ENCODE assay signal across 26 cellular contexts in genomic region chr1:242854466-242854865, GRCh38.
DNase-seq lines count a peak whose midpoint lies in the region; ATAC-seq, FAIRE-seq and TF ChIP-seq lines count a peak whose summit lies in the region.
"Had no signal": no experiment of that assay in that cellular context is flagged by ENCODE, and none has a peak within 500 bp of the region (broad histone marks: within the 10 kb centered on the region; RNA-seq: fewer than 3 reads in every experiment).

No MANE protein-coding gene starts in this region.

- H3K4me1 ChIP-seq in left lung: no peaks in the 10 kb centered on the region

- no peak overlapping the region for H3K4me3 ChIP-seq in left lung
- H3K4me3 ChIP-seq: SK-N-MC had no signal

- H3K36me3 Mint-ChIP-seq in nephron progenitor cell (ENCODE audit: low read depth): no peaks in the 10 kb centered on the region
- H3K36me3 Mint-ChIP-seq: CD14-positive monocyte had no signal

- H3K27me3 ChIP-seq in left lung: no peaks in the 10 kb centered on the region

- H3K27ac Mint-ChIP-seq in nephron progenitor cell: no peak overlapping the region
- H3K27ac Mint-ChIP-seq: CD14-positive monocyte, T-helper 17 cell had no signal

- peaks cover 5% of the 10 kb centered on the region for H3K9me3 Mint-ChIP-seq in nephron progenitor cell

- DNase-seq in DMS153 (lab: John Stamatoyannopoulos, UW): peak; percentile 60
- DNase-seq in DMS153 treated with DMSO at 0.1 percent for 48 hours (lab: John Stamatoyannopoulos, UW; ENCODE audit: unreplicated experiment): no peak
- DNase-seq in NCI-H1105 (lab: John Stamatoyannopoulos, UW): peak; percentile 4
- peak; percentile 67 for DNase-seq in NCI-H345 (lab: John Stamatoyannopoulos, UW)
- DNase-seq in myocyte (ENCODE audit: low read depth): peak; percentile 46
- DNase-seq in frontal cortex (ENCODE audit: low spot score in 2 of 2): no peak
- no peak for DNase-seq in nephron progenitor cell
- no peak for DNase-seq in left lung
- DNase-seq: DMS79, MV-4-11, NCI-H146, NCI-H2029, NCI-H510A treated with DMSO at 0.1 percent for 48 hours, NCI-H748 treated with DMSO at 0.1 percent for 48 hours, SW 1271, T-helper 17 cell had no signal

- no peaks in the 10 kb centered on the region for H3K36me3 ChIP-seq in left lung

- intact Hi-C loops in left lung (cut with DNase I): no loop called here

- no peak overlapping the region for H3K27ac ChIP-seq in left lung
- H3K27ac ChIP-seq: 22Rv1, KMS-11, SK-N-MC had no signal

- no peak overlapping the region for H3K4me3 Mint-ChIP-seq in nephron progenitor cell
- H3K4me3 Mint-ChIP-seq: CD14-positive monocyte, T-helper 17 cell had no signal

- H3K9me3 ChIP-seq in left lung: peaks cover 0 to 8% of the 10 kb centered on the region in 2 donors

- peaks cover 12% of the 10 kb centered on the region for H3K27me3 Mint-ChIP-seq in nephron progenitor cell (ENCODE audit: low read depth, poor library complexity)
- H3K27me3 Mint-ChIP-seq: T-helper 17 cell had no signal

- TF ChIP-seq CTCF in nephron progenitor cell (IDR thresholded peaks at IDR 0.05) (no peak), left lung (IDR thresholded peaks at IDR 0.05) (no peak)

- ATAC-seq in left lung: no peak
- ATAC-seq: HCT116, Right ventricle myocardium inferior, T-helper 17 cell had no signal

- no peaks in the 10 kb centered on the region for H3K4me1 Mint-ChIP-seq in nephron progenitor cell
- H3K4me1 Mint-ChIP-seq: CD14-positive monocyte, T-helper 17 cell had no signal

- FAIRE-seq in frontal cortex (lab: Jason Lieb, UNC): no peak
- FAIRE-seq: D721Med, H1, HTR-8/SVneo, RCC 7860 had no signal

Comparison
In these comparisons a context has a peak if more than half of its experiments do, and no peak if none do; other contexts are left out.
1. DNase-seq: peak in DMS153 (single experiment), NCI-H1105 (single experiment), NCI-H345 (single experiment) and myocyte (single experiment); none in DMS153 treated with DMSO at 0.1 percent for 48 hours (single experiment), frontal cortex (0 of 2), nephron progenitor cell (single experiment) and left lung (0 of 2).